8 cellular contexts compared by ENCODE assay signal in genomic region chr3:194485876-194486539, GRCh38. TPM values are rescaled to one million over a fixed set of nuclear protein-coding genes. Genes with fewer than 3 reads are reported as not detected.
DNase-seq lines count a peak whose midpoint lies in the region; ATAC-seq and TF ChIP-seq lines count a peak whose summit lies in the region.

No MANE protein-coding gene starts in this region.

- peaks cover 64% of the 10 kb centered on the region for H3K4me1 Mint-ChIP-seq in activated B cell treated with CpG ODN at 0.5 μM for 24 hours

- H3K27ac Mint-ChIP-seq in activated B cell treated with CpG ODN at 0.5 μM for 24 hours: peak overlapping the region; percentile 83

- CTCF ChIA-PET in activated B cell treated with CpG ODN at 0.5 μM for 24 hours (lab: Charles Lee): interaction anchor here (0.6 to 1.4 kb wide), 4 partner anchors 13 to 108 kb away, joined by 3 to 6 read pairs (median 4); no protein-coding TSS in a partner anchor

- peak overlapping the region; percentile 67 for H3K27ac ChIP-seq in caudate nucleus (ENCODE audit: low read depth, low read length)

- no peak for TF ChIP-seq CTCF in activated B cell treated with CpG ODN at 0.5 μM for 24 hours (IDR thresholded peaks at IDR 0.05)

- H3K36me3 Mint-ChIP-seq in activated B cell treated with CpG ODN at 0.5 μM for 24 hours (ENCODE audit: low read depth): peaks cover 21% of the 10 kb centered on the region

- no peaks in the 10 kb centered on the region for H3K27me3 Mint-ChIP-seq in activated B cell treated with CpG ODN at 0.5 μM for 24 hours

- peak; percentile 43 for DNase-seq in NK-92 treated with Interleukin-12 subunit alpha and Interleukin-12 subunit beta, amount 100 ng/mL, for 24 hours (lab: John Stamatoyannopoulos, UW)
- DNase-seq in NK-92 (lab: John Stamatoyannopoulos, UW; ENCODE audit: unreplicated experiment): no peak
- DNase-seq in activated B cell treated with CpG ODN at 0.5 μM for 24 hours: peak; percentile 67
- DNase-seq in caudate nucleus (lab: John Stamatoyannopoulos, UW): peak in 16 of 61 donors; percentile 6 to 50 (median 28)
- DNase-seq in kidney tubule cell (ENCODE audit: low spot score): peak; percentile 37
- DNase-seq in stimulated activated CD4-positive, alpha-beta T cell treated with anti-CD3 and anti-CD28 coated beads, Interleukin-2, amount 100 ng/mL, for 48 hours: peak; percentile 21 to 37
- DNase-seq in A172 (ENCODE audit: low spot score): no peak

- no peaks in the 10 kb centered on the region for H3K9me3 Mint-ChIP-seq in activated B cell treated with CpG ODN at 0.5 μM for 24 hours

- H3K4me3 Mint-ChIP-seq in activated B cell treated with CpG ODN at 0.5 μM for 24 hours: peak overlapping the region; percentile 91

- ATAC-seq in HG03432 (IDR thresholded peaks at IDR 0.05; ENCODE audit: unreplicated experiment): peak; percentile 23
- ATAC-seq in activated B cell treated with CpG ODN at 0.5 μM for 24 hours (ENCODE audit: low read depth): peak; percentile 31

- POLR2A ChIA-PET in activated B cell treated with CpG ODN at 0.5 μM for 24 hours (lab: Charles Lee): interaction anchor here (0.6 to 2.3 kb wide), 8 partner anchors 11 to 200 kb away, joined by 3 to 9 read pairs (median 4); no protein-coding TSS in a partner anchor

- intact Hi-C loops in activated B cell treated with CpG ODN at 0.5 μM for 24 hours (cut with micrococcal nuclease): loop anchor here (1.0 to 10.0 kb wide), 6 partner anchors 14 to 1421 kb away; partner anchors contain the start of genes ACAP2, HES1, TNK2 and XXYLT1

RNA-seq across cellular contexts. Expression of gene ATP13A3, which starts 0.8 kb away (rescaled TPM):
- total RNA-seq in activated B cell treated with CpG ODN at 0.5 μM for 24 hours: 79.8 and 91.9 TPM in 2 replicates
- total RNA-seq in A172 (2014; rRNA removed; shearing (Covaris generic)): 223 and 264 TPM in 2 replicates

Comparison
In these comparisons a context has a peak if more than half of its experiments do, and no peak if none do; other contexts are left out.
1. DNase-seq: peak in NK-92 treated with Interleukin-12 subunit alpha and Interleukin-12 subunit beta, amount 100 ng/mL, for 24 hours (single experiment), activated B cell treated with CpG ODN at 0.5 μM for 24 hours (single experiment), kidney tubule cell (single experiment) and stimulated activated CD4-positive, alpha-beta T cell treated with anti-CD3 and anti-CD28 coated beads, Interleukin-2, amount 100 ng/mL, for 48 hours (2 of 2); none in NK-92 (single experiment) and A172 (single experiment).